10 cellular contexts compared by ENCODE assay signal in genomic region chrX:7059214-7059838, GRCh38.
A peak's percentile ranks its signal among the peaks of the same experiment; 100 is the strongest.
DNase-seq lines count a peak whose midpoint lies in the region; ATAC-seq and TF ChIP-seq lines count a peak whose summit lies in the region.
"Had no signal": no experiment of that assay in that cellular context is flagged by ENCODE, and none has a peak within 500 bp of the region (broad histone marks: within the 10 kb centered on the region; RNA-seq: fewer than 3 reads in every experiment).

No MANE protein-coding gene starts in this region.

- H3K27ac Mint-ChIP-seq in activated naive CD8-positive, alpha-beta T cell treated with anti-CD3 and anti-CD28 coated beads, Interleukin-2, amount 50 U/mL, for 24 hours, result no peak overlapping the region
- H3K27ac Mint-ChIP-seq in MCF 10A (ENCODE audit: low read depth, unreplicated experiment), result no peak overlapping the region

- TF ChIP-seq CTCF in left ventricle myocardium inferior (IDR thresholded peaks at IDR 0.05; ENCODE audit: borderline replicate concordance) (no peak), MCF 10A (IDR thresholded peaks at IDR 0.05; ENCODE audit: unreplicated experiment) (no peak)

- no peaks in the 10 kb centered on the region for H3K9me3 ChIP-seq in left ventricle myocardium inferior (replicated peaks)

- no TSS peak for BruUV-seq in MCF 10A (replicated peaks; lab: Mats Ljungman, UMichigan)

- CTCF ChIA-PET in MCF 10A (lab: Yijun Ruan, JAX), result interaction anchor here (0.6 kb wide), 1 partner anchor 109 kb away, joined by 3 read pairs; no protein-coding TSS in a partner anchor

- no peak overlapping the region for H3K4me3 ChIP-seq in left ventricle myocardium inferior

- no peaks in the 10 kb centered on the region for H3K9me3 Mint-ChIP-seq in activated naive CD8-positive, alpha-beta T cell treated with anti-CD3 and anti-CD28 coated beads, Interleukin-2, amount 50 U/mL, for 24 hours
- H3K9me3 Mint-ChIP-seq in MCF 10A (ENCODE audit: unreplicated experiment), result no peaks in the 10 kb centered on the region

- ATAC-seq in GM18520 (IDR thresholded peaks at IDR 0.05; ENCODE audit: unreplicated experiment) (peak; percentile 96), GM21390 (IDR thresholded peaks at IDR 0.05; ENCODE audit: unreplicated experiment) (peak; percentile 96), HG03175 (IDR thresholded peaks at IDR 0.05; ENCODE audit: unreplicated experiment) (peak; percentile 95)
- peak; percentile 80 for ATAC-seq in activated naive CD8-positive, alpha-beta T cell treated with anti-CD3 and anti-CD28 coated beads, Interleukin-2, amount 50 U/mL, for 24 hours

- no peaks in the 10 kb centered on the region for H3K27me3 ChIP-seq in left ventricle myocardium inferior (ENCODE audit: low read depth)

- H3K36me3 Mint-ChIP-seq in activated naive CD8-positive, alpha-beta T cell treated with anti-CD3 and anti-CD28 coated beads, Interleukin-2, amount 50 U/mL, for 24 hours (ENCODE audit: low read depth), result peaks cover 18% of the 10 kb centered on the region
- H3K36me3 Mint-ChIP-seq in MCF 10A (ENCODE audit: insufficient read depth, unreplicated experiment), result peaks cover 23% of the 10 kb centered on the region

- H3K4me3 Mint-ChIP-seq in activated naive CD8-positive, alpha-beta T cell treated with anti-CD3 and anti-CD28 coated beads, Interleukin-2, amount 50 U/mL, for 24 hours, result no peak overlapping the region
- no peak overlapping the region for H3K4me3 Mint-ChIP-seq in MCF 10A (ENCODE audit: unreplicated experiment)

- H3K36me3 ChIP-seq in left ventricle myocardium inferior, result no peaks in the 10 kb centered on the region

- H3K27me3 Mint-ChIP-seq in activated naive CD8-positive, alpha-beta T cell treated with anti-CD3 and anti-CD28 coated beads, Interleukin-2, amount 50 U/mL, for 24 hours, result no peaks in the 10 kb centered on the region
- no peaks in the 10 kb centered on the region for H3K27me3 Mint-ChIP-seq in MCF 10A (ENCODE audit: insufficient read depth, unreplicated experiment)

- DNase-seq in activated naive CD8-positive, alpha-beta T cell treated with anti-CD3 and anti-CD28 coated beads, Interleukin-2, amount 50 U/mL, for 24 hours, result no peak
- no peak for DNase-seq in left ventricle myocardium inferior
- no peak for DNase-seq in AG20443 (ENCODE audit: low spot score)
- DNase-seq in MCF 10A (ENCODE audit: unreplicated experiment), result no peak
- DNase-seq in activated CD8-positive, alpha-beta memory T cell treated with anti-CD3 and anti-CD28 coated beads for 24 hours, result no peak
- DNase-seq: NCI-H187, posterior cingulate gyrus had no signal

- H3K27ac ChIP-seq in left ventricle myocardium inferior (replicated peaks), result no peak overlapping the region

- no peaks in the 10 kb centered on the region for H3K4me1 ChIP-seq in left ventricle myocardium inferior

- POLR2A ChIA-PET in MCF 10A (lab: Yijun Ruan, JAX), result no interaction called here

- peaks cover 34% of the 10 kb centered on the region for H3K4me1 Mint-ChIP-seq in activated naive CD8-positive, alpha-beta T cell treated with anti-CD3 and anti-CD28 coated beads, Interleukin-2, amount 50 U/mL, for 24 hours
- H3K4me1 Mint-ChIP-seq in MCF 10A (ENCODE audit: insufficient read depth, unreplicated experiment), result peaks cover 6% of the 10 kb centered on the region

- intact Hi-C loops in left ventricle myocardium inferior (cut with micrococcal nuclease), result no loop called here
- intact Hi-C loops in MCF 10A (cut with micrococcal nuclease), result no loop called here
